In the genomic region with DNA sequence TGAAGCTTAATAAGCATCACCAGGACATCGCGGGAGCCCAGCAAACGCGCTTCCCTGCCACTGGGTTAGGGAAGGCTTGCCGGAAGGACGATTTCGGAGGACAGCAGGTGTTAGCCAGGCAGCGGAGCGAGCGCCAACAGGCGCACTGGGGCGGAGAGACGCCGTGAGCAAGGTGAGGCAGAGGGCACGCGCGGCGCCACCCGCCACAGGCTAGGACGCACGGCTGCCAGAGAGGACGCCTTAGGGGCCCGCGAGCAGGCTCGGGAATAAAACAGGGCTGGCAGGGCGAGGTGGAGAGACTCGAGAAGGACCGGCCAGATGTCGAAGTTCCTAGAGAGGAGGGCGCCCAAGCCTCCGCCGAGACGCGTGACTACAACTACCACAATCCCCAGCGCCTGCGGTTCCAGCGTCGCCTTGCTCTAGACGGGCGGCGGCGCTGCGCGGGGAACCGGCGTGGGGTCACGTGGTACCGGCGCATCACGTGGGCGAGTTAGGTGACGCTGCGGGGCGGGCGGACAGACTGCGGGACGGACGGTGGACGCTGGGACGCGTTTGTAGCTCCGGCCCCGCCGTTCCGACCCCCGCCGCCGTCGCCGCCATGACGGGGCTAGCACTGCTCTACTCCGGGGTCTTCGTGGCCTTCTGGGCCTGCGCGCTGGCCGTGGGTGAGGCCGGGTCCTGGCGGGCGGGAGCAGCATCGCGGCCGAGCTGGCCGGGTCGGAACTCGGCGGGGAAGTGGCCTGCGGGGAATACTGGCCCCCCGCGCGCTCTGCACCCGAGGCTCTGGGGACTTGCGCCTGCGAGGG, we compare ENCODE assay signal across 1 cellular context.
TF ChIP-seq lines count a peak whose summit lies in the region.

A gene (plus strand): TSS at position 518 of the 806 bp plus-strand sequence. CDS start 81 bp downstream, at position 599.

TF ChIP-seq in A549, 52 proteins besides CTCF, POLR2A, EP300 and RAD21 (continued from another document):
- TF ChIP-seq, protein P1, sequence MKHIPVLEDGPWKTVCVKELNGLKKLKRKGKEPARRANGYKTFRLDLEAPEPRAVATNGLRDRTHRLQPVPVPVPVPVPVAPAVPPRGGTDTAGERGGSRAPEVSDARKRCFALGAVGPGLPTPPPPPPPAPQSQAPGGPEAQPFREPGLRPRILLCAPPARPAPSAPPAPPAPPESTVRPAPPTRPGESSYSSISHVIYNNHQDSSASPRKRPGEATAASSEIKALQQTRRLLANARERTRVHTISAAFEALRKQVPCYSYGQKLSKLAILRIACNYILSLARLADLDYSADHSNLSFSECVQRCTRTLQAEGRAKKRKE (CRISPR knock-in tag; IDR thresholded peaks at IDR 0.05; ENCODE audit: low read depth) = no peak
- TF ChIP-seq HEYL (CRISPR knock-in tag; IDR thresholded peaks at IDR 0.05) = no peak
- TF ChIP-seq ZNF302 (CRISPR knock-in tag; IDR thresholded peaks at IDR 0.05) = no peak
- TF ChIP-seq KDM1A (IDR thresholded peaks at IDR 0.05; ENCODE audit: low read depth) = no peak
- TF ChIP-seq TP53 (CRISPR knock-in tag; IDR thresholded peaks at IDR 0.05) = no peak
- no peak for TF ChIP-seq JUNB (IDR thresholded peaks at IDR 0.05)
- TF ChIP-seq SMC3 (IDR thresholded peaks at IDR 0.05) = no peak
- TF ChIP-seq RFX5 (IDR thresholded peaks at IDR 0.05) = no peak
- TF ChIP-seq PHF8 (IDR thresholded peaks at IDR 0.05; ENCODE audit: borderline replicate concordance, low read depth) = peak; percentile 60; the same call in 1 of the 2 replicates
- TF ChIP-seq NPAS2 (CRISPR knock-in tag; IDR thresholded peaks at IDR 0.05; ENCODE audit: borderline replicate concordance) = peak; percentile 86
- no peak for TF ChIP-seq ESRRA (IDR thresholded peaks at IDR 0.05; ENCODE audit: borderline replicate concordance, low read length)
- TF ChIP-seq, protein P2, sequence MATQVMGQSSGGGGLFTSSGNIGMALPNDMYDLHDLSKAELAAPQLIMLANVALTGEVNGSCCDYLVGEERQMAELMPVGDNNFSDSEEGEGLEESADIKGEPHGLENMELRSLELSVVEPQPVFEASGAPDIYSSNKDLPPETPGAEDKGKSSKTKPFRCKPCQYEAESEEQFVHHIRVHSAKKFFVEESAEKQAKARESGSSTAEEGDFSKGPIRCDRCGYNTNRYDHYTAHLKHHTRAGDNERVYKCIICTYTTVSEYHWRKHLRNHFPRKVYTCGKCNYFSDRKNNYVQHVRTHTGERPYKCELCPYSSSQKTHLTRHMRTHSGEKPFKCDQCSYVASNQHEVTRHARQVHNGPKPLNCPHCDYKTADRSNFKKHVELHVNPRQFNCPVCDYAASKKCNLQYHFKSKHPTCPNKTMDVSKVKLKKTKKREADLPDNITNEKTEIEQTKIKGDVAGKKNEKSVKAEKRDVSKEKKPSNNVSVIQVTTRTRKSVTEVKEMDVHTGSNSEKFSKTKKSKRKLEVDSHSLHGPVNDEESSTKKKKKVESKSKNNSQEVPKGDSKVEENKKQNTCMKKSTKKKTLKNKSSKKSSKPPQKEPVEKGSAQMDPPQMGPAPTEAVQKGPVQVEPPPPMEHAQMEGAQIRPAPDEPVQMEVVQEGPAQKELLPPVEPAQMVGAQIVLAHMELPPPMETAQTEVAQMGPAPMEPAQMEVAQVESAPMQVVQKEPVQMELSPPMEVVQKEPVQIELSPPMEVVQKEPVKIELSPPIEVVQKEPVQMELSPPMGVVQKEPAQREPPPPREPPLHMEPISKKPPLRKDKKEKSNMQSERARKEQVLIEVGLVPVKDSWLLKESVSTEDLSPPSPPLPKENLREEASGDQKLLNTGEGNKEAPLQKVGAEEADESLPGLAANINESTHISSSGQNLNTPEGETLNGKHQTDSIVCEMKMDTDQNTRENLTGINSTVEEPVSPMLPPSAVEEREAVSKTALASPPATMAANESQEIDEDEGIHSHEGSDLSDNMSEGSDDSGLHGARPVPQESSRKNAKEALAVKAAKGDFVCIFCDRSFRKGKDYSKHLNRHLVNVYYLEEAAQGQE (IDR thresholded peaks at IDR 0.05) = no peak
- TF ChIP-seq, protein P3, sequence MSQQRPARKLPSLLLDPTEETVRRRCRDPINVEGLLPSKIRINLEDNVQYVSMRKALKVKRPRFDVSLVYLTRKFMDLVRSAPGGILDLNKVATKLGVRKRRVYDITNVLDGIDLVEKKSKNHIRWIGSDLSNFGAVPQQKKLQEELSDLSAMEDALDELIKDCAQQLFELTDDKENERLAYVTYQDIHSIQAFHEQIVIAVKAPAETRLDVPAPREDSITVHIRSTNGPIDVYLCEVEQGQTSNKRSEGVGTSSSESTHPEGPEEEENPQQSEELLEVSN (IDR thresholded peaks at IDR 0.05; ENCODE audit: borderline replicate concordance, low read depth) = 0 out of 2 replicates have a peak, but pooled peaks have one; percentile 41
TF ChIP-seq in A549: peak in this region for 7.
